In genomic region chr2:44884231-44884630, GRCh38 we compare ENCODE assay signal across 8 cellular contexts. TPM values are rescaled to one million over a fixed set of nuclear protein-coding genes. Genes with fewer than 3 reads are reported as not detected.
"Had no signal": no experiment of that assay in that cellular context is flagged by ENCODE, and none has a peak within 500 bp of the region (broad histone marks: within the 10 kb centered on the region; RNA-seq: fewer than 3 reads in every experiment).

No MANE protein-coding gene starts in this region.

- H3K4me3 ChIP-seq: GM12878 had no signal

- FAIRE-seq: G401.6, GM12878, GM12891, GM18507, GM19239 had no signal

- ATAC-seq: GM12878 had no signal

- DNase-seq: GDM1, GF-D8 had no signal

RNA-seq across cellular contexts. Expression of gene SIX3, which starts 57.3 kb away (rescaled TPM):
- total RNA-seq: G401 had no signal
